ENCODE assay signal across 15 cellular contexts in genomic region chr2:215695876-215696275, GRCh38.
DNase-seq lines count a peak whose midpoint lies in the region; ATAC-seq and TF ChIP-seq lines count a peak whose summit lies in the region.
"Had no signal": no experiment of that assay in that cellular context is flagged by ENCODE, and none has a peak within 500 bp of the region (broad histone marks: within the 10 kb centered on the region; RNA-seq: fewer than 3 reads in every experiment).

No MANE protein-coding gene starts in this region.

- no peak overlapping the region for H4K8ac ChIP-seq in mesendoderm (ENCODE audit: low read depth, low read length)

- H3K9me3 Mint-ChIP-seq in chondrocyte (ENCODE audit: low read depth), result peaks cover 13% of the 10 kb centered on the region
- H3K9me3 Mint-ChIP-seq in stimulated activated naive CD8-positive, alpha-beta T cell treated with anti-CD3 and anti-CD28 coated beads, Interleukin-15, amount 100 ng/mL, for 72 hours, result peaks cover 7 to 9% of the 10 kb centered on the region in 2 donors

- intact Hi-C loops in left ventricle myocardium superior (cut with micrococcal nuclease), result no loop called here

- H2BK120ac ChIP-seq in mesendoderm (ENCODE audit: low read depth, low read length), result no peak overlapping the region

- H3K36me3 Mint-ChIP-seq in chondrocyte (ENCODE audit: low read depth), result peaks cover 7% of the 10 kb centered on the region

- no peaks in the 10 kb centered on the region for H3K36me3 ChIP-seq in mesendoderm (ENCODE audit: control insufficient read depth, insufficient read depth, low read length)
- H3K36me3 ChIP-seq: BLaER1 had no signal

- DNase-seq in HCEC 1CT (peak; percentile 63), chondrocyte (ENCODE audit: low spot score) (no peak), mesendoderm (no peak), left ventricle myocardium superior (no peak)
- no peak for DNase-seq in stimulated activated naive CD8-positive, alpha-beta T cell treated with anti-CD3 and anti-CD28 coated beads, Interleukin-15, amount 100 ng/mL, for 72 hours
- DNase-seq: CD8-positive, alpha-beta memory T cell; DMS 273 treated with DMSO at 0.1 percent for 48 hours; Karpas-422; MM.1S; NCI-H1105; NCI-H1694; NCI-H524 had no signal

- no peak overlapping the region for H2AK5ac ChIP-seq in mesendoderm (ENCODE audit: low read length)

- no peaks in the 10 kb centered on the region for H3K27me3 ChIP-seq in mesendoderm (ENCODE audit: insufficient read depth, low read length, poor library complexity)
- H3K27me3 ChIP-seq: BLaER1 had no signal

- no peak overlapping the region for H4K5ac ChIP-seq in mesendoderm (ENCODE audit: low read length)

- peak overlapping the region; percentile 55 for H3K4ac ChIP-seq in mesendoderm (ENCODE audit: low read depth, low read length)

- peaks cover 76% of the 10 kb centered on the region for H3K4me1 Mint-ChIP-seq in chondrocyte (ENCODE audit: low read depth)
- no peaks in the 10 kb centered on the region for H3K4me1 Mint-ChIP-seq in stimulated activated naive CD8-positive, alpha-beta T cell treated with anti-CD3 and anti-CD28 coated beads, Interleukin-15, amount 100 ng/mL, for 72 hours
- H3K4me1 Mint-ChIP-seq: CD8-positive, alpha-beta memory T cell had no signal

- H3K9ac ChIP-seq in mesendoderm (ENCODE audit: low read length), result no peak overlapping the region
- H3K9ac ChIP-seq: BLaER1 had no signal

- H3K79me1 ChIP-seq in mesendoderm (ENCODE audit: low read length), result no peaks in the 10 kb centered on the region

- H3K4me1 ChIP-seq in mesendoderm (ENCODE audit: control insufficient read depth, low read depth, low read length), result no peaks in the 10 kb centered on the region
- H3K4me1 ChIP-seq: BLaER1 had no signal

- peak overlapping the region; percentile 84 for H3K18ac ChIP-seq in mesendoderm (ENCODE audit: low read length)

- H2BK5ac ChIP-seq in mesendoderm (ENCODE audit: low read length), result no peak overlapping the region

- H3K27ac Mint-ChIP-seq in chondrocyte (ENCODE audit: unreplicated experiment), result peak overlapping the region; percentile 47
- no peak overlapping the region for H3K27ac Mint-ChIP-seq in stimulated activated naive CD8-positive, alpha-beta T cell treated with anti-CD3 and anti-CD28 coated beads, Interleukin-15, amount 100 ng/mL, for 72 hours
- H3K27ac Mint-ChIP-seq: CD8-positive, alpha-beta memory T cell had no signal

- H3K27me3 Mint-ChIP-seq in chondrocyte (ENCODE audit: low read depth), result no peaks in the 10 kb centered on the region
- no peaks in the 10 kb centered on the region for H3K27me3 Mint-ChIP-seq in stimulated activated naive CD8-positive, alpha-beta T cell treated with anti-CD3 and anti-CD28 coated beads, Interleukin-15, amount 100 ng/mL, for 72 hours

- H3K4me3 ChIP-seq in mesendoderm (ENCODE audit: low read length), result no peak overlapping the region
- H3K4me3 ChIP-seq: BLaER1 had no signal

- ATAC-seq in HG02973 (IDR thresholded peaks at IDR 0.05; ENCODE audit: unreplicated experiment), result no peak
- ATAC-seq in left ventricle myocardium superior, result no peak
- no peak for ATAC-seq in stimulated activated naive CD8-positive, alpha-beta T cell treated with anti-CD3 and anti-CD28 coated beads, Interleukin-15, amount 100 ng/mL, for 72 hours
- ATAC-seq in GM21423 (IDR thresholded peaks at IDR 0.05; ENCODE audit: unreplicated experiment), result no peak

- TF ChIP-seq CTCF in chondrocyte (IDR thresholded peaks at IDR 0.05), result no peak

- H3K56ac ChIP-seq in mesendoderm (ENCODE audit: low read length), result no peak overlapping the region

- no peak overlapping the region for H3K27ac ChIP-seq in mesendoderm (ENCODE audit: low read depth, low read length)
- H3K27ac ChIP-seq: BLaER1 had no signal

- WGBS in mesendoderm (ENCODE audit: extremely low coverage, insufficient coverage, low lambda C conversion rate), result no CpG with 5 or more reads among the region's 5 CpGs

- H2BK15ac ChIP-seq in mesendoderm (replicated peaks; ENCODE audit: low read depth), result peak overlapping the region; percentile 27

- no peak overlapping the region for H3K4me2 ChIP-seq in mesendoderm (ENCODE audit: low read length)
- H3K4me2 ChIP-seq: BLaER1 had no signal

- H3K79me2 ChIP-seq in mesendoderm (ENCODE audit: control insufficient read depth, insufficient read depth, low read length), result no peaks in the 10 kb centered on the region

- H3K23ac ChIP-seq in mesendoderm (ENCODE audit: low read length), result no peak overlapping the region

- no peak overlapping the region for H3K4me3 Mint-ChIP-seq in chondrocyte (ENCODE audit: unreplicated experiment)
- no peak overlapping the region for H3K4me3 Mint-ChIP-seq in stimulated activated naive CD8-positive, alpha-beta T cell treated with anti-CD3 and anti-CD28 coated beads, Interleukin-15, amount 100 ng/mL, for 72 hours
- H3K4me3 Mint-ChIP-seq: CD8-positive, alpha-beta memory T cell had no signal
